In the genomic region with DNA sequence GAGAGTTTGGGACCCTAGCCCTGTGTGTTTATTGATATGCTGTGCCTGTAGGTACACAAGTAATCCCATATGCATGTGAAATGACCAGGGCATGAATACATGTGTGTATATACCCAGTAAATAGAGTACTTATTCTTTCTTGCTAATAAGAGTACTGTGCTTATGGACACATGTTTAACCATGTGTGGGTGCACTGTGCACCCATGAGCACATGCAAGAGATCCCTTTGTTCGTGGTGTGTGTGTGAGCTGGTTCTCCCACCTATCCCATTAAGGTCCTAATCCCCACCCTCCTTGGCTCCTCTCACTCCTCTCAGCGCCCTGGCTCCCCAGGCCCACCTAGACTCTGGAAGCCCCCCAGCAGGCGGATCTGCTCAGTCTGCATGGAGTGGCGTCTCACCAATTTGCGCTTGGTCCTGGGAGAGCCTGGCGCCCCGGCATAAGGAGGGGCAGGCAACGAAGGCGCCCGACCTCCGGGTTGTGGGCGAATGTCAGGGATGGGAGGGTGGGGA, we compare ENCODE assay signal across 1 cellular context.
TF ChIP-seq lines count a peak whose summit lies in the region.

No MANE protein-coding gene starts in this region.

TF ChIP-seq in HepG2, 621 proteins besides CTCF, POLR2A, EP300 and RAD21:
- 0 out of 2 replicates have a peak, but pooled peaks have one; percentile 54 for TF ChIP-seq ZNF558 (CRISPR knock-in tag; IDR thresholded peaks at IDR 0.05; ENCODE audit: borderline replicate concordance)
- no peak for TF ChIP-seq KAT8 (CRISPR knock-in tag; IDR thresholded peaks at IDR 0.05)
- no peak for TF ChIP-seq NR2F2 (IDR thresholded peaks at IDR 0.05; ENCODE audit: borderline replicate concordance, low read depth)
- 0 out of 2 replicates have a peak, but pooled peaks have one; percentile 7 for TF ChIP-seq ZNF296 (CRISPR knock-in tag; conservative IDR thresholded peaks at IDR 0.05)
- TF ChIP-seq, protein P1, sequence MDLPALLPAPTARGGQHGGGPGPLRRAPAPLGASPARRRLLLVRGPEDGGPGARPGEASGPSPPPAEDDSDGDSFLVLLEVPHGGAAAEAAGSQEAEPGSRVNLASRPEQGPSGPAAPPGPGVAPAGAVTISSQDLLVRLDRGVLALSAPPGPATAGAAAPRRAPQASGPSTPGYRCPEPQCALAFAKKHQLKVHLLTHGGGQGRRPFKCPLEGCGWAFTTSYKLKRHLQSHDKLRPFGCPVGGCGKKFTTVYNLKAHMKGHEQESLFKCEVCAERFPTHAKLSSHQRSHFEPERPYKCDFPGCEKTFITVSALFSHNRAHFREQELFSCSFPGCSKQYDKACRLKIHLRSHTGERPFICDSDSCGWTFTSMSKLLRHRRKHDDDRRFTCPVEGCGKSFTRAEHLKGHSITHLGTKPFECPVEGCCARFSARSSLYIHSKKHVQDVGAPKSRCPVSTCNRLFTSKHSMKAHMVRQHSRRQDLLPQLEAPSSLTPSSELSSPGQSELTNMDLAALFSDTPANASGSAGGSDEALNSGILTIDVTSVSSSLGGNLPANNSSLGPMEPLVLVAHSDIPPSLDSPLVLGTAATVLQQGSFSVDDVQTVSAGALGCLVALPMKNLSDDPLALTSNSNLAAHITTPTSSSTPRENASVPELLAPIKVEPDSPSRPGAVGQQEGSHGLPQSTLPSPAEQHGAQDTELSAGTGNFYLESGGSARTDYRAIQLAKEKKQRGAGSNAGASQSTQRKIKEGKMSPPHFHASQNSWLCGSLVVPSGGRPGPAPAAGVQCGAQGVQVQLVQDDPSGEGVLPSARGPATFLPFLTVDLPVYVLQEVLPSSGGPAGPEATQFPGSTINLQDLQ (CRISPR knock-in tag; IDR thresholded peaks at IDR 0.05): 0 out of 2 replicates have a peak, but pooled peaks have one; percentile 36
- peak; percentile 6; the same call in 1 of the 2 replicates for TF ChIP-seq ZSCAN25 (CRISPR knock-in tag; IDR thresholded peaks at IDR 0.05)
- TF ChIP-seq ZNF569 (CRISPR knock-in tag; IDR thresholded peaks at IDR 0.05; ENCODE audit: borderline replicate concordance): 0 out of 2 replicates have a peak, but pooled peaks have one; percentile 28
- TF ChIP-seq, protein P2, sequence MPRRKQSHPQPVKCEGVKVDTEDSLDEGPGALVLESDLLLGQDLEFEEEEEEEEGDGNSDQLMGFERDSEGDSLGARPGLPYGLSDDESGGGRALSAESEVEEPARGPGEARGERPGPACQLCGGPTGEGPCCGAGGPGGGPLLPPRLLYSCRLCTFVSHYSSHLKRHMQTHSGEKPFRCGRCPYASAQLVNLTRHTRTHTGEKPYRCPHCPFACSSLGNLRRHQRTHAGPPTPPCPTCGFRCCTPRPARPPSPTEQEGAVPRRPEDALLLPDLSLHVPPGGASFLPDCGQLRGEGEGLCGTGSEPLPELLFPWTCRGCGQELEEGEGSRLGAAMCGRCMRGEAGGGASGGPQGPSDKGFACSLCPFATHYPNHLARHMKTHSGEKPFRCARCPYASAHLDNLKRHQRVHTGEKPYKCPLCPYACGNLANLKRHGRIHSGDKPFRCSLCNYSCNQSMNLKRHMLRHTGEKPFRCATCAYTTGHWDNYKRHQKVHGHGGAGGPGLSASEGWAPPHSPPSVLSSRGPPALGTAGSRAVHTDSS (CRISPR knock-in tag; conservative IDR thresholded peaks at IDR 0.05): no peak
- TF ChIP-seq, protein P3, sequence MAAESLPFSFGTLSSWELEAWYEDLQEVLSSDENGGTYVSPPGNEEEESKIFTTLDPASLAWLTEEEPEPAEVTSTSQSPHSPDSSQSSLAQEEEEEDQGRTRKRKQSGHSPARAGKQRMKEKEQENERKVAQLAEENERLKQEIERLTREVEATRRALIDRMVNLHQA (CRISPR knock-in tag; IDR thresholded peaks at IDR 0.05): no peak
- no peak for TF ChIP-seq ZNF432 (CRISPR knock-in tag; IDR thresholded peaks at IDR 0.05; ENCODE audit: borderline replicate concordance)
- TF ChIP-seq, protein P4, sequence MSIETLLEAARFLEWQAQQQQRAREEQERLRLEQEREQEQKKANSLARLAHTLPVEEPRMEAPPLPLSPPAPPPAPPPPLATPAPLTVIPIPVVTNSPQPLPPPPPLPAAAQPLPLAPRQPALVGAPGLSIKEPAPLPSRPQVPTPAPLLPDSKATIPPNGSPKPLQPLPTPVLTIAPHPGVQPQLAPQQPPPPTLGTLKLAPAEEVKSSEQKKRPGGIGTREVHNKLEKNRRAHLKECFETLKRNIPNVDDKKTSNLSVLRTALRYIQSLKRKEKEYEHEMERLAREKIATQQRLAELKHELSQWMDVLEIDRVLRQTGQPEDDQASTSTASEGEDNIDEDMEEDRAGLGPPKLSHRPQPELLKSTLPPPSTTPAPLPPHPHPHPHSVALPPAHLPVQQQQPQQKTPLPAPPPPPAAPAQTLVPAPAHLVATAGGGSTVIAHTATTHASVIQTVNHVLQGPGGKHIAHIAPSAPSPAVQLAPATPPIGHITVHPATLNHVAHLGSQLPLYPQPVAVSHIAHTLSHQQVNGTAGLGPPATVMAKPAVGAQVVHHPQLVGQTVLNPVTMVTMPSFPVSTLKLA (IDR thresholded peaks at IDR 0.05): peak; percentile 63
- TF ChIP-seq DPF2 (CRISPR knock-in tag; IDR thresholded peaks at IDR 0.05; ENCODE audit: borderline replicate concordance, low read depth): no peak
- TF ChIP-seq ZNF30 (CRISPR knock-in tag; IDR thresholded peaks at IDR 0.05): no peak
- TF ChIP-seq, protein P5, sequence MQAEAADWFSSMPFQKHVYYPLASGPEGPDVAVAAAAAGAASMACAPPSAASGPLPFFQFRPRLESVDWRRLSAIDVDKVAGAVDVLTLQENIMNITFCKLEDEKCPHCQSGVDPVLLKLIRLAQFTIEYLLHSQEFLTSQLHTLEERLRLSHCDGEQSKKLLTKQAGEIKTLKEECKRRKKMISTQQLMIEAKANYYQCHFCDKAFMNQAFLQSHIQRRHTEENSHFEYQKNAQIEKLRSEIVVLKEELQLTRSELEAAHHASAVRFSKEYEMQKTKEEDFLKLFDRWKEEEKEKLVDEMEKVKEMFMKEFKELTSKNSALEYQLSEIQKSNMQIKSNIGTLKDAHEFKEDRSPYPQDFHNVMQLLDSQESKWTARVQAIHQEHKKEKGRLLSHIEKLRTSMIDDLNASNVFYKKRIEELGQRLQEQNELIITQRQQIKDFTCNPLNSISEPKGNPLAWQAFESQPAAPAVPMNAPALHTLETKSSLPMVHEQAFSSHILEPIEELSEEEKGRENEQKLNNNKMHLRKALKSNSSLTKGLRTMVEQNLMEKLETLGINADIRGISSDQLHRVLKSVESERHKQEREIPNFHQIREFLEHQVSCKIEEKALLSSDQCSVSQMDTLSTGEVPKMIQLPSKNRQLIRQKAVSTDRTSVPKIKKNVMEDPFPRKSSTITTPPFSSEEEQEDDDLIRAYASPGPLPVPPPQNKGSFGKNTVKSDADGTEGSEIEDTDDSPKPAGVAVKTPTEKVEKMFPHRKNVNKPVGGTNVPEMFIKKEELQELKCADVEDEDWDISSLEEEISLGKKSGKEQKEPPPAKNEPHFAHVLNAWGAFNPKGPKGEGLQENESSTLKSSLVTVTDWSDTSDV (CRISPR knock-in tag; IDR thresholded peaks at IDR 0.05): 0 out of 2 replicates have a peak, but pooled peaks have one; percentile 23
- TF ChIP-seq ZNF792 (CRISPR knock-in tag; IDR thresholded peaks at IDR 0.05): no peak
- TF ChIP-seq, protein P6, sequence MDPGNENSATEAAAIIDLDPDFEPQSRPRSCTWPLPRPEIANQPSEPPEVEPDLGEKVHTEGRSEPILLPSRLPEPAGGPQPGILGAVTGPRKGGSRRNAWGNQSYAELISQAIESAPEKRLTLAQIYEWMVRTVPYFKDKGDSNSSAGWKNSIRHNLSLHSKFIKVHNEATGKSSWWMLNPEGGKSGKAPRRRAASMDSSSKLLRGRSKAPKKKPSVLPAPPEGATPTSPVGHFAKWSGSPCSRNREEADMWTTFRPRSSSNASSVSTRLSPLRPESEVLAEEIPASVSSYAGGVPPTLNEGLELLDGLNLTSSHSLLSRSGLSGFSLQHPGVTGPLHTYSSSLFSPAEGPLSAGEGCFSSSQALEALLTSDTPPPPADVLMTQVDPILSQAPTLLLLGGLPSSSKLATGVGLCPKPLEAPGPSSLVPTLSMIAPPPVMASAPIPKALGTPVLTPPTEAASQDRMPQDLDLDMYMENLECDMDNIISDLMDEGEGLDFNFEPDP (CRISPR knock-in tag; conservative IDR thresholded peaks at IDR 0.05): no peak
- no peak for TF ChIP-seq ZNF724P (CRISPR knock-in tag; IDR thresholded peaks at IDR 0.05; ENCODE audit: borderline replicate concordance)
